11 cellular contexts compared by ENCODE assay signal in genomic region chr19:33229962-33230361, GRCh38. TPM values are rescaled to one million over a fixed set of nuclear protein-coding genes. Genes with fewer than 3 reads are reported as not detected.
"Had no signal": no experiment of that assay in that cellular context is flagged by ENCODE, and none has a peak within 500 bp of the region (broad histone marks: within the 10 kb centered on the region; RNA-seq: fewer than 3 reads in every experiment).

No MANE protein-coding gene starts in this region.

- H3K4me2 ChIP-seq: GM23338, KMS-11 had no signal

- H3K27ac ChIP-seq: HL-60, KMS-11 had no signal

- H3K4me3 ChIP-seq: GM23338 had no signal

- ATAC-seq: GM23338 had no signal

- H2AFZ ChIP-seq: GM23338 had no signal

- FAIRE-seq: H1, H54 had no signal

- H3K9ac ChIP-seq: KMS-11 had no signal

- DNase-seq: H9, HCEC 1CT, HFFc6, IMR-90, KBM-7 had no signal

RNA-seq across cellular contexts. Expression of gene SLC7A10, which starts 4.3 kb away (rescaled TPM):
- total RNA-seq: HFFc6, HT1080, IMR-90 had no signal
- polyA plus RNA-seq: IMR-90 had no signal
